Comparison of ENCODE assay signal across 1 cellular context in genomic region chr15:78536134-78536533, GRCh38.
A peak's percentile ranks its signal among the peaks of the same experiment; 100 is the strongest.
TF ChIP-seq lines count a peak whose summit lies in the region.

No MANE protein-coding gene starts in this region.

TF ChIP-seq in K562, 482 proteins besides CTCF, POLR2A, EP300 and RAD21:
- TF ChIP-seq NONO (IDR thresholded peaks at IDR 0.05; ENCODE audit: low read depth in 2 of 2, low read length in 1 of 2) (no peak), RFX5 (IDR thresholded peaks at IDR 0.05; ENCODE audit: low read depth, low read length) (no peak), ATF7 (IDR thresholded peaks at IDR 0.05) (peak; percentile 33; the same call in 1 of the 2 replicates), ARID1B (IDR thresholded peaks at IDR 0.05) (peak; percentile 29; the same call in 1 of the 2 replicates), SMARCE1 (IDR thresholded peaks at IDR 0.05) (0 out of 2 replicates have a peak, but pooled peaks have one; percentile 34), JUND (IDR thresholded peaks at IDR 0.05; ENCODE audit: borderline replicate concordance, low read depth, low read length) (peak; percentile 67; the same call in 1 of the 2 replicates), JUND (tag; IDR thresholded peaks at IDR 0.05; ENCODE audit: borderline replicate concordance, low read depth, low read length) (peak; percentile 72; the same call in 2 of the 3 replicates)
- TF ChIP-seq, protein P1, sequence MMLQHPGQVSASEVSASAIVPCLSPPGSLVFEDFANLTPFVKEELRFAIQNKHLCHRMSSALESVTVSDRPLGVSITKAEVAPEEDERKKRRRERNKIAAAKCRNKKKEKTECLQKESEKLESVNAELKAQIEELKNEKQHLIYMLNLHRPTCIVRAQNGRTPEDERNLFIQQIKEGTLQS (IDR thresholded peaks at IDR 0.05) = peak; percentile 62
- TF ChIP-seq, protein P1 (CRISPR knock-in tag; conservative IDR thresholded peaks at IDR 0.05) = no peak
